1 cellular context compared by ENCODE assay signal in the genomic region with DNA sequence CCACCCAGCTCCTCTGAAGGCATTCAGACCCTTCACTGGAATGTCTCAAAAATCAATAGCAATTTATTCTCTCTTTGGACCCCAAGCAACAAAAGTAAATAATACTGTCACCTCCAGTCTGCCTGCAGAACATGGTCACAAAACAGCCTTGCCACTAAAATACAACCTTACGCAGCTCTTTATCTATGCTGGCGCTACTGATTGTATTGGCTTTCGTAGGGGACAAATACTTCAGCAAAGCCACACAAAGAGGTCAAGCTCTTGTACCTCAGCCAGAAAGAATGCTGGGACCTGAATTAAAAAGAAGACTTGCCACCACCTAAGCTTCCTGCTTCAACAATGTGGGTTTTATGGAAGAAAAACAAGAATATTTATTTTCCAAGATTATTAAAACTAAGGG.
TF ChIP-seq lines count a peak whose summit lies in the region.

No MANE protein-coding gene starts in this region.

TF ChIP-seq in GM23338, 12 proteins besides CTCF, POLR2A, EP300 and RAD21:
- TF ChIP-seq, protein P1, sequence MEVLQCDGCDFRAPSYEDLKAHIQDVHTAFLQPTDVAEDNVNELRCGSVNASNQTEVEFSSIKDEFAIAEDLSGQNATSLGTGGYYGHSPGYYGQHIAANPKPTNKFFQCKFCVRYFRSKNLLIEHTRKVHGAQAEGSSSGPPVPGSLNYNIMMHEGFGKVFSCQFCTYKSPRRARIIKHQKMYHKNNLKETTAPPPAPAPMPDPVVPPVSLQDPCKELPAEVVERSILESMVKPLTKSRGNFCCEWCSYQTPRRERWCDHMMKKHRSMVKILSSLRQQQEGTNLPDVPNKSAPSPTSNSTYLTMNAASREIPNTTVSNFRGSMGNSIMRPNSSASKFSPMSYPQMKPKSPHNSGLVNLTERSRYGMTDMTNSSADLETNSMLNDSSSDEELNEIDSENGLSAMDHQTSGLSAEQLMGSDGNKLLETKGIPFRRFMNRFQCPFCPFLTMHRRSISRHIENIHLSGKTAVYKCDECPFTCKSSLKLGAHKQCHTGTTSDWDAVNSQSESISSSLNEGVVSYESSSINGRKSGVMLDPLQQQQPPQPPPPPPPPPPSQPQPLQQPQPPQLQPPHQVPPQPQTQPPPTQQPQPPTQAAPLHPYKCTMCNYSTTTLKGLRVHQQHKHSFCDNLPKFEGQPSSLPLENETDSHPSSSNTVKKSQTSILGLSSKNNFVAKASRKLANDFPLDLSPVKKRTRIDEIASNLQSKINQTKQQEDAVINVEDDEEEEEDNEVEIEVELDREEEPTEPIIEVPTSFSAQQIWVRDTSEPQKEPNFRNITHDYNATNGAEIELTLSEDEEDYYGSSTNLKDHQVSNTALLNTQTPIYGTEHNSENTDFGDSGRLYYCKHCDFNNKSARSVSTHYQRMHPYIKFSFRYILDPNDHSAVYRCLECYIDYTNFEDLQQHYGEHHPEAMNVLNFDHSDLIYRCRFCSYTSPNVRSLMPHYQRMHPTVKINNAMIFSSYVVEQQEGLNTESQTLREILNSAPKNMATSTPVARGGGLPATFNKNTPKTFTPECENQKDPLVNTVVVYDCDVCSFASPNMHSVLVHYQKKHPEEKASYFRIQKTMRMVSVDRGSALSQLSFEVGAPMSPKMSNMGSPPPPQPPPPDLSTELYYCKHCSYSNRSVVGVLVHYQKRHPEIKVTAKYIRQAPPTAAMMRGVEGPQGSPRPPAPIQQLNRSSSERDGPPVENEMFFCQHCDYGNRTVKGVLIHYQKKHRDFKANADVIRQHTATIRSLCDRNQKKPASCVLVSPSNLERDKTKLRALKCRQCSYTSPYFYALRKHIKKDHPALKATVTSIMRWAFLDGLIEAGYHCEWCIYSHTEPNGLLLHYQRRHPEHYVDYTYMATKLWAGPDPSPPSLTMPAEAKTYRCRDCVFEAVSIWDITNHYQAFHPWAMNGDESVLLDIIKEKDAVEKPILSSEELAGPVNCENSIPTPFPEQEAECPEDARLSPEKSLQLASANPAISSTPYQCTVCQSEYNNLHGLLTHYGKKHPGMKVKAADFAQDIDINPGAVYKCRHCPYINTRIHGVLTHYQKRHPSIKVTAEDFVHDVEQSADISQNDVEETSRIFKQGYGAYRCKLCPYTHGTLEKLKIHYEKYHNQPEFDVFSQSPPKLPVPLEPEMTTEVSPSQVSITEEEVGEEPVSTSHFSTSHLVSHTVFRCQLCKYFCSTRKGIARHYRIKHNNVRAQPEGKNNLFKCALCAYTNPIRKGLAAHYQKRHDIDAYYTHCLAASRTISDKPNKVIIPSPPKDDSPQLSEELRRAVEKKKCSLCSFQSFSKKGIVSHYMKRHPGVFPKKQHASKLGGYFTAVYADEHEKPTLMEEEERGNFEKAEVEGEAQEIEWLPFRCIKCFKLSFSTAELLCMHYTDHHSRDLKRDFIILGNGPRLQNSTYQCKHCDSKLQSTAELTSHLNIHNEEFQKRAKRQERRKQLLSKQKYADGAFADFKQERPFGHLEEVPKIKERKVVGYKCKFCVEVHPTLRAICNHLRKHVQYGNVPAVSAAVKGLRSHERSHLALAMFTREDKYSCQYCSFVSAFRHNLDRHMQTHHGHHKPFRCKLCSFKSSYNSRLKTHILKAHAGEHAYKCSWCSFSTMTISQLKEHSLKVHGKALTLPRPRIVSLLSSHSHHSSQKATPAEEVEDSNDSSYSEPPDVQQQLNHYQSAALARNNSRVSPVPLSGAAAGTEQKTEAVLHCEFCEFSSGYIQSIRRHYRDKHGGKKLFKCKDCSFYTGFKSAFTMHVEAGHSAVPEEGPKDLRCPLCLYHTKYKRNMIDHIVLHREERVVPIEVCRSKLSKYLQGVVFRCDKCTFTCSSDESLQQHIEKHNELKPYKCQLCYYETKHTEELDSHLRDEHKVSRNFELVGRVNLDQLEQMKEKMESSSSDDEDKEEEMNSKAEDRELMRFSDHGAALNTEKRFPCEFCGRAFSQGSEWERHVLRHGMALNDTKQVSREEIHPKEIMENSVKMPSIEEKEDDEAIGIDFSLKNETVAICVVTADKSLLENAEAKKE (CRISPR knock-in tag; IDR thresholded peaks at IDR 0.05), result no peak
- TF ChIP-seq EZH2 (IDR thresholded peaks at IDR 0.05; ENCODE audit: low read depth, unreplicated experiment) (no peak), JUNB (IDR thresholded peaks at IDR 0.05; ENCODE audit: unreplicated experiment) (no peak), STAT1 (IDR thresholded peaks at IDR 0.05; ENCODE audit: unreplicated experiment) (no peak), ZNF114 (CRISPR knock-in tag; IDR thresholded peaks at IDR 0.05) (no peak), CREB1 (CRISPR knock-in tag; IDR thresholded peaks at IDR 0.05; ENCODE audit: low read depth) (no peak)
TF ChIP-seq in GM23338: peak in this region for 0.
